28 cellular contexts compared by ENCODE assay signal in the genomic region with DNA sequence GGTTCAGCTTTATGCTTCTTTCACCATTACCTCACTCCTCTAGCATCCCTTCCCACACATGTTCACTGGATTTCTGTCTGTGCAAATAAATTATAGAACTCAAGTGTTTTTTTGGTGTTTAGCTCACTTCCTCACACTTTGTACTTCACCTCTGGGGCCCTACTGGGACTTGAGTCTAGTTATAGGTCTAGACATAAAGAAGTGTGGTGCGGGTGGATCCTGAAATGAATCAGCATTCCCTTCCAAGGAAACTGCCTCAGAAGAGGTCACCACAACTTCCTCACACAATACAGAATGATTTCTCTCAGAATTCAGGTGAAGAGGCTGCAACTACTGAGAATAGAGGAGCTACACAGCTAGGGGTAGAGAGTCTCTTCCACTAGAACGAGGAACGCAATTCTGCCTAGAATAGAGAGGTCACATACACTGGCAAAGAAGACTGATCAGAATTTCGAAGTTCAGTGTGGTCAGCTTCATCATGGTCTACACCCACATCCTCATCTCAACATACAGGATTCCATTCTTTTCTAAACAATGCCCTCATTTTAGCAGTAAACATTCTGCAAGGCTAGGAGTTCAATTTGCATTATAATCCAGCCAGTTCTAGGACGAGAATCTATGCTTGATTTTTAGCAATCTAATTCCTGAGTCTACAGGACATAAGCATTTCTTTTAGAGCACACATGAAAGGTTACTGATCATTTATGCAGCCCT.
"Had no signal": no experiment of that assay in that cellular context is flagged by ENCODE, and none has a peak within 500 bp of the region (broad histone marks: within the 10 kb centered on the region; RNA-seq: fewer than 3 reads in every experiment).

No MANE protein-coding gene starts in this region.

- H3K36me3 ChIP-seq: ascending aorta, brain microvascular endothelial cell, cardiac muscle cell, MG63, Peyer's patch, SJCRH30 had no signal

- H3K27ac ChIP-seq: ascending aorta, brain microvascular endothelial cell, cardiac muscle cell, Peyer's patch, RWPE1, SJCRH30 had no signal

- H3K27me3 Mint-ChIP-seq: activated CD8-positive, alpha-beta T cell treated with anti-CD3 and anti-CD28 coated beads for 36 hours; activated naive CD8-positive, alpha-beta T cell treated with anti-CD3 and anti-CD28 coated beads, Interleukin-2, amount 50 U/mL, for 24 hours; activated T-cell treated with anti-CD3 and anti-CD28 coated beads, Interleukin-2, amount 50 U/mL, for 24 hours had no signal

- H3K27ac Mint-ChIP-seq: activated CD8-positive, alpha-beta T cell treated with anti-CD3 and anti-CD28 coated beads for 36 hours; activated naive CD4-positive, alpha-beta T cell treated with anti-CD3 and anti-CD28 coated beads, Interleukin-2, amount 50 U/mL, for 72 hours; activated naive CD8-positive, alpha-beta T cell treated with anti-CD3 and anti-CD28 coated beads, Interleukin-2, amount 50 U/mL, for 24 hours; activated T-cell treated with anti-CD3 and anti-CD28 coated beads, Interleukin-2, amount 50 U/mL, for 24 hours; activated T-helper 1 cell treated with anti-CD3 and anti-CD28 coated beads, Interleukin-12 subunit alpha, Interleukin-12 subunit beta, Interleukin-2, Interleukin-4 antibody, amounts not matched to agents 30 ng/mL and 10 ng/mL and 1 ng/mL, durations not matched to agents 14 hours and 24 hours and 36 hours; T-helper 1 cell treated with Interleukin-12 subunit alpha and Interleukin-12 subunit beta and Interleukin-4 antibody, amounts not matched to agents 30 μg/mL and 1 μg/mL, for 36 hours had no signal

- DNase-seq: activated CD4-positive, CD25-positive, alpha-beta regulatory T cell; activated CD8-positive, alpha-beta T cell treated with anti-CD3 and anti-CD28 coated beads for 36 hours; activated effector memory CD4-positive, alpha-beta T cell treated with anti-CD3 and anti-CD28 coated beads, Interleukin-2, amount 50 U/mL, for 16 hours; activated naive CD4-positive, alpha-beta T cell treated with Interleukin-2 at 50 U/mL for 16 hours; activated naive CD8-positive, alpha-beta T cell treated with anti-CD3 and anti-CD28 coated beads, Interleukin-2, amount 50 U/mL, for 24 hours; activated T-cell treated with anti-CD3 and anti-CD28 coated beads, Interleukin-2, amount 50 U/mL, for 24 hours; amniotic stem cell; brain microvascular endothelial cell; MG63; MV-4-11; NCI-H1092 treated with DMSO at 0.1 percent for 48 hours; NCI-H1417 treated with DMSO at 0.1 percent for 48 hours; NCI-H1694 treated with DMSO at 0.1 percent for 48 hours; NCI-H2029 treated with DMSO at 0.1 percent for 48 hours; NCI-H345; NCI-H510A; NCI-H526 treated with DMSO at 0.1 percent for 48 hours; NCI-H82; Peyer's patch; Right ventricle myocardium superior; SJCRH30; T1000 had no signal

- H3K9me3 Mint-ChIP-seq: activated naive CD8-positive, alpha-beta T cell treated with anti-CD3 and anti-CD28 coated beads, Interleukin-2, amount 50 U/mL, for 24 hours; activated T-cell treated with anti-CD3 and anti-CD28 coated beads, Interleukin-2, amount 50 U/mL, for 24 hours had no signal

- H3K4me1 ChIP-seq: ascending aorta, Peyer's patch had no signal

- H3K4me3 Mint-ChIP-seq: activated CD8-positive, alpha-beta T cell treated with anti-CD3 and anti-CD28 coated beads for 36 hours; activated naive CD8-positive, alpha-beta T cell treated with anti-CD3 and anti-CD28 coated beads, Interleukin-2, amount 50 U/mL, for 24 hours; activated T-cell treated with anti-CD3 and anti-CD28 coated beads, Interleukin-2, amount 50 U/mL, for 24 hours; activated T-helper 1 cell treated with anti-CD3 and anti-CD28 coated beads, Interleukin-12 subunit alpha, Interleukin-12 subunit beta, Interleukin-2, Interleukin-4 antibody, amounts not matched to agents 30 ng/mL and 10 ng/mL and 1 ng/mL, durations not matched to agents 14 hours and 24 hours and 36 hours; T-helper 1 cell treated with Interleukin-12 subunit alpha and Interleukin-12 subunit beta and Interleukin-4 antibody, amounts not matched to agents 30 μg/mL and 1 μg/mL, for 36 hours had no signal

- H3K9me3 ChIP-seq: ascending aorta, MG63, Peyer's patch had no signal

- ATAC-seq: activated CD8-positive, alpha-beta T cell treated with anti-CD3 and anti-CD28 coated beads for 36 hours; activated naive CD4-positive, alpha-beta T cell treated with anti-CD3 and anti-CD28 coated beads, Interleukin-2, amount 50 U/mL, for 72 hours; activated naive CD8-positive, alpha-beta T cell treated with anti-CD3 and anti-CD28 coated beads, Interleukin-2, amount 50 U/mL, for 24 hours had no signal

- H3K36me3 Mint-ChIP-seq: activated naive CD4-positive, alpha-beta T cell treated with anti-CD3 and anti-CD28 coated beads, Interleukin-2, amount 50 U/mL, for 72 hours had no signal

- H3K4me3 ChIP-seq: ascending aorta, cardiac muscle cell, MG63, Peyer's patch, SJCRH30 had no signal

- H3K4me1 Mint-ChIP-seq: activated naive CD8-positive, alpha-beta T cell treated with anti-CD3 and anti-CD28 coated beads, Interleukin-2, amount 50 U/mL, for 24 hours had no signal

- H3K27me3 ChIP-seq: ascending aorta, brain microvascular endothelial cell, cardiac muscle cell, MG63, Peyer's patch, SJCRH30 had no signal
